27 cellular contexts compared by ENCODE assay signal in the genomic region with DNA sequence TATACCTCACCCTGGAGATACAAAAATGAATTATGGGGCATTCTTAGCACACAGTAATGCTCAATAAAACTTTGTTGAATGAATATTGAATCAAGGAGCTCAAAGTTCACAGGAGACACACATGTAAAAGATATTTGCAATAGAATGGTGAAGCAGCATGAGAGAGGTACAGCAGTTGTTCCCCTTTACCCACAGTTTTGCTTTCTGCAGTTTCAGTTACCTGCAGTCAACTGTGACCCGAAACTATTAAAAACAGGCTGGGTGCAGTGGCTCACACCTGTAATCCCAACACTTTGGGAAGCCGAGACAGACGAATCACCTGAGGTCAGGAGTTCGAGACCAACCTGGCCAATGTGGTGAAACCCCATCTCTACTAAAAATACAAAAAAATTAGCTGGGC. TPM values are rescaled to one million over a fixed set of nuclear protein-coding genes. Genes with fewer than 3 reads are reported as not detected.
DNase-seq lines count a peak whose midpoint lies in the region; ATAC-seq and TF ChIP-seq lines count a peak whose summit lies in the region.
"Had no signal": no experiment of that assay in that cellular context is flagged by ENCODE, and none has a peak within 500 bp of the region (broad histone marks: within the 10 kb centered on the region; RNA-seq: fewer than 3 reads in every experiment).

No MANE protein-coding gene starts in this region.

- no peak for TF ChIP-seq RAD21 in IMR-90 (IDR thresholded peaks at IDR 0.05; ENCODE audit: low read length)

- H3K4me1 ChIP-seq in IMR-90 (ENCODE audit: control insufficient read depth, insufficient read depth, low read length) (peaks cover 13% of the 10 kb centered on the region), MM.1S (ENCODE audit: low read length) (peaks cover 11% of the 10 kb centered on the region), OCI-LY3 (ENCODE audit: low read length) (peaks cover 14% of the 10 kb centered on the region)
- H3K4me1 ChIP-seq: BE2C, BLaER1 had no signal

- no peak for TF ChIP-seq CTCF in GM13977 (IDR thresholded peaks at IDR 0.05; ENCODE audit: extremely low read depth, insufficient read depth, missing control alignments)
- no peak for TF ChIP-seq CTCF in IMR-90 (conservative IDR thresholded peaks at IDR 0.05; ENCODE audit: low read depth, low read length)
- no peak for TF ChIP-seq CTCF in MM.1S (IDR thresholded peaks at IDR 0.05; ENCODE audit: low read length)
- no peak for TF ChIP-seq CTCF in OCI-LY3 (IDR thresholded peaks at IDR 0.05; ENCODE audit: low read depth, low read length)

- peak overlapping the region; percentile 79 to 87 for H4K8ac ChIP-seq in IMR-90 (ENCODE audit: low read depth in 2 of 2, low read length in 2 of 2)

- no peaks in the 10 kb centered on the region for H3K9me3 ChIP-seq in IMR-90 (ENCODE audit: control insufficient read depth, insufficient read depth, low read length)
- H3K9me3 ChIP-seq in MM.1S (replicated peaks; ENCODE audit: insufficient read depth, low read length), result no peaks in the 10 kb centered on the region
- no peaks in the 10 kb centered on the region for H3K9me3 ChIP-seq in OCI-LY3 (ENCODE audit: insufficient read depth, low read length)
- H3K9me3 ChIP-seq: BE2C, BLaER1 had no signal

- no peaks in the 10 kb centered on the region for H3K9me2 ChIP-seq in MM.1S (replicated peaks; ENCODE audit: insufficient read depth, low read length)

- peak overlapping the region; percentile 91 for H2BK5ac ChIP-seq in IMR-90 (ENCODE audit: low read depth, low read length, poor library complexity, severe bottlenecking)

- H2AK5ac ChIP-seq in IMR-90 (ENCODE audit: low read depth, low read length), result peak overlapping the region; percentile 79

- peak overlapping the region; percentile 95 for H4K91ac ChIP-seq in IMR-90 (ENCODE audit: insufficient read depth, low read depth, low read length)

- H3K36me3 Mint-ChIP-seq in effector memory CD8-positive, alpha-beta T cell (ENCODE audit: insufficient read depth), result peaks cover 3% of the 10 kb centered on the region
- H3K36me3 Mint-ChIP-seq: CD14-positive monocyte; CD4-positive, CD25-positive, alpha-beta regulatory T cell had no signal

- intact Hi-C loops in IMR-90 (cut with micrococcal nuclease), result no loop called here

- H3K36me3 ChIP-seq in IMR-90 (ENCODE audit: control insufficient read depth, insufficient read depth, low read length) (no peaks in the 10 kb centered on the region), MM.1S (replicated peaks; ENCODE audit: insufficient read depth, low read length) (no peaks in the 10 kb centered on the region), OCI-LY3 (replicated peaks; ENCODE audit: low read depth, low read length) (no peaks in the 10 kb centered on the region)
- H3K36me3 ChIP-seq: BE2C, BLaER1 had no signal

- ATAC-seq in IMR-90 (ENCODE audit: low read depth), result no peak
- ATAC-seq in HG02610 (IDR thresholded peaks at IDR 0.05; ENCODE audit: unreplicated experiment), result no peak
- ATAC-seq in effector memory CD8-positive, alpha-beta T cell (replicated peaks), result no peak
- ATAC-seq: GM12878 had no signal

- no peak overlapping the region for H3K4me2 ChIP-seq in IMR-90 (ENCODE audit: low read depth, low read length)
- 0 out of 2 replicates have a peak overlapping the region, but pooled peaks have one; percentile 12 for H3K4me2 ChIP-seq in MM.1S (ENCODE audit: low read depth, low read length)
- no peak overlapping the region for H3K4me2 ChIP-seq in OCI-LY3 (ENCODE audit: low read length)
- H3K4me2 ChIP-seq: BLaER1 had no signal

- peak overlapping the region; percentile 93 for H2BK120ac ChIP-seq in IMR-90 (ENCODE audit: low read depth, low read length)

- in situ Hi-C loops in GM13977 (cut with MboI; ENCODE audit: low pct_unique_long_range_greater_than_20kb, low sequenced_read_pairs, unreplicated experiment), result no loop called here
- in situ Hi-C loops in IMR-90 (cut with MboI; ENCODE audit: low sequenced_read_pairs), result no loop called here

- 0 out of 2 replicates have a peak, but pooled peaks cover 3% of the 10 kb centered on the region for H3F3A ChIP-seq in MM.1S (ENCODE audit: insufficient read depth, low read length)

- no peaks in the 10 kb centered on the region for H3K4me1 Mint-ChIP-seq in effector memory CD8-positive, alpha-beta T cell (ENCODE audit: low read depth in 2 of 2)
- H3K4me1 Mint-ChIP-seq: CD14-positive monocyte; CD4-positive, alpha-beta memory T cell; CD8-positive, alpha-beta memory T cell had no signal

- WGBS in IMR-90 (ENCODE audit: extremely low coverage in 2 of 2, insufficient read length in 1 of 2), 2 experiments, result no CpG with 5 or more reads among the region's 4 CpGs

- peak overlapping the region; percentile 76; the same call in 1 of the 2 replicates for H3K56ac ChIP-seq in IMR-90 (ENCODE audit: extremely low read depth, insufficient read depth, low read length)

- H3K27ac Mint-ChIP-seq in effector memory CD8-positive, alpha-beta T cell, result no peak overlapping the region
- H3K27ac Mint-ChIP-seq: CD14-positive monocyte; CD4-positive, alpha-beta memory T cell; CD8-positive, alpha-beta memory T cell had no signal

- dilution Hi-C loops in IMR-90 (cut with HindIII; ENCODE audit: low sequenced_read_pairs, unreplicated experiment), result no loop called here

- H3K4me3 ChIP-seq in IMR-90 (ENCODE audit: insufficient read depth, low read depth, low read length) (no peak overlapping the region), MM.1S (ENCODE audit: low read length) (no peak overlapping the region), OCI-LY3 (ENCODE audit: low read length) (no peak overlapping the region)
- H3K4me3 ChIP-seq: BLaER1, GM12878 had no signal

- peak overlapping the region; percentile 76 for H3K23ac ChIP-seq in IMR-90 (ENCODE audit: low read depth, low read length)

- H3K27ac ChIP-seq in IMR-90 (ENCODE audit: insufficient read depth, low read length) (no peak overlapping the region), MM.1S (ENCODE audit: low read length) (peak overlapping the region; percentile 26; the same call in 1 of the 2 replicates), OCI-LY3 (ENCODE audit: low read length) (peak overlapping the region; percentile 20; the same call in 1 of the 2 replicates)
- H3K27ac ChIP-seq: BLaER1 had no signal

- peak overlapping the region; percentile 95 for H2BK15ac ChIP-seq in IMR-90 (ENCODE audit: low read depth, low read length)

- POLR2A ChIA-PET in IMR-90 (lab: Charles Lee; ENCODE audit: unreplicated experiment), result no interaction called here

- H2AFZ ChIP-seq in IMR-90 (replicated peaks; ENCODE audit: low read length, poor library complexity) (no peak overlapping the region), MM.1S (ENCODE audit: low read length) (no peak overlapping the region), OCI-LY3 (ENCODE audit: low read depth, low read length) (no peak overlapping the region)

- H3K14ac ChIP-seq in IMR-90 (replicated peaks; ENCODE audit: low read depth, low read length), result peak overlapping the region; percentile 54

- H3K4me3 Mint-ChIP-seq in effector memory CD8-positive, alpha-beta T cell, result no peak overlapping the region
- H3K4me3 Mint-ChIP-seq: CD14-positive monocyte; CD4-positive, alpha-beta memory T cell; CD4-positive, CD25-positive, alpha-beta regulatory T cell; CD8-positive, alpha-beta memory T cell had no signal

- H4K5ac ChIP-seq in IMR-90 (ENCODE audit: low read depth, low read length), result peak overlapping the region; percentile 96; the same call in 1 of the 2 replicates

- H3K79me2 ChIP-seq in MM.1S (ENCODE audit: low read length) (no peaks in the 10 kb centered on the region), OCI-LY3 (ENCODE audit: low read length) (no peaks in the 10 kb centered on the region)

- CTCF ChIA-PET in IMR-90 (lab: Yijun Ruan, JAX), result interaction anchor here (0.9 kb wide), 1 partner anchor 288 kb away, joined by 3 read pairs; no protein-coding TSS in a partner anchor

- H3K9ac ChIP-seq in IMR-90 (ENCODE audit: low read depth, low read length) (no peak overlapping the region), MM.1S (ENCODE audit: low read length) (no peak overlapping the region), OCI-LY3 (ENCODE audit: low read length) (no peak overlapping the region)
- H3K9ac ChIP-seq: BLaER1 had no signal

- no peaks in the 10 kb centered on the region for H3K79me1 ChIP-seq in IMR-90 (ENCODE audit: low read depth in 1 of 2, low read length in 2 of 2)

- DNase-seq in GM13977 (ENCODE audit: low spot score) (peak; percentile 3), IMR-90 (no peak), MM.1S (peak; percentile 73), hypothalamus (lab: John Stamatoyannopoulos, UW) (no peak), UCSD-AML1 (lab: John Stamatoyannopoulos, UW; ENCODE audit: unreplicated experiment) (no peak)
- DNase-seq in effector memory CD8-positive, alpha-beta T cell, result no peak
- DNase-seq: 8988T; ACHN; BE2C; C1 segment of cervical spinal cord; CD4-positive, alpha-beta memory T cell; CD4-positive, CD25-positive, alpha-beta regulatory T cell; CD8-positive, alpha-beta memory T cell; COR-L47; DMS79; DND-41; EL; GDM1 had no signal

- TF ChIP-seq POLR2A in IMR-90 (IDR thresholded peaks at IDR 0.05; ENCODE audit: low read depth, low read length), result no peak

- peaks cover 15% of the 10 kb centered on the region for H3K9me1 ChIP-seq in IMR-90 (ENCODE audit: insufficient read depth, low read length)

- H3K27me3 Mint-ChIP-seq in effector memory CD8-positive, alpha-beta T cell, result no peaks in the 10 kb centered on the region
- H3K27me3 Mint-ChIP-seq: CD4-positive, alpha-beta memory T cell; CD4-positive, CD25-positive, alpha-beta regulatory T cell had no signal

- H3K9me3 Mint-ChIP-seq in effector memory CD8-positive, alpha-beta T cell, result no peaks in the 10 kb centered on the region
- H3K9me3 Mint-ChIP-seq: CD4-positive, alpha-beta memory T cell; CD4-positive, CD25-positive, alpha-beta regulatory T cell; CD8-positive, alpha-beta memory T cell had no signal

- no TSS peak for BruUV-seq in IMR-90 (replicated peaks; lab: Mats Ljungman, UMichigan)

- H2AK9ac ChIP-seq in IMR-90 (replicated peaks; ENCODE audit: low read depth, low read length, poor library complexity), result no peak overlapping the region

- peak overlapping the region; percentile 92 for H3K4ac ChIP-seq in IMR-90 (ENCODE audit: low read depth, low read length)

- H4K20me1 ChIP-seq in IMR-90 (ENCODE audit: insufficient read depth, low read length) (no peaks in the 10 kb centered on the region), MM.1S (ENCODE audit: insufficient read depth, low read length) (no peaks in the 10 kb centered on the region), OCI-LY3 (ENCODE audit: insufficient read depth, low read length) (no peaks in the 10 kb centered on the region)
- H4K20me1 ChIP-seq: BLaER1 had no signal

- H3K27me3 ChIP-seq in IMR-90 (ENCODE audit: control insufficient read depth, insufficient read depth, low read length), result no peaks in the 10 kb centered on the region
- no peaks in the 10 kb centered on the region for H3K27me3 ChIP-seq in MM.1S (replicated peaks; ENCODE audit: insufficient read depth, low read length)
- H3K27me3 ChIP-seq in OCI-LY3 (ENCODE audit: low read depth, low read length), result no peaks in the 10 kb centered on the region
- H3K27me3 ChIP-seq: BE2C, BLaER1 had no signal

- H3K18ac ChIP-seq in IMR-90 (ENCODE audit: low read depth, low read length), result peak overlapping the region; percentile 99; the same call in 1 of the 2 replicates

- H2BK20ac ChIP-seq in IMR-90 (ENCODE audit: low read depth, low read length), result peak overlapping the region; percentile 93

RNA-seq across cellular contexts. Expression of a gene that starts 2.4 kb away (rescaled TPM):
- total RNA-seq in IMR-90 (2012; rRNA removed), result not detected in 2 replicates
- polyA plus RNA-seq in IMR-90 (2012; rRNA removed), result not detected in 2 replicates
- not detected in 2 replicates for polyA plus RNA-seq in IMR-90 (2012; cell fraction: cytosol; rRNA removed)
- polyA plus RNA-seq in IMR-90 (2012; cell fraction: nucleus; rRNA removed; ENCODE audit: low replicate concordance), result not detected in 2 replicates
- total RNA-seq: A673; CD4-positive, alpha-beta memory T cell; CD4-positive, CD25-positive, alpha-beta regulatory T cell; CD8-positive, alpha-beta memory T cell; Daoy; G401; GM12878 had no signal
- polyA plus RNA-seq: AG04450; CD14-positive monocyte; CD4-positive, alpha-beta memory T cell; CD4-positive, CD25-positive, alpha-beta regulatory T cell; CD8-positive, alpha-beta memory T cell; GM12878 had no signal

RNA-seq across cellular contexts. Expression of a gene that starts 13.6 kb away (rescaled TPM):
- total RNA-seq in IMR-90 (2012; rRNA removed), result not detected in 2 replicates
- not detected in 2 replicates for polyA plus RNA-seq in IMR-90 (2012; rRNA removed)
- polyA plus RNA-seq in IMR-90 (2012; cell fraction: cytosol; rRNA removed), result not detected in 2 replicates
- not detected in 2 replicates for polyA plus RNA-seq in IMR-90 (2012; cell fraction: nucleus; rRNA removed; ENCODE audit: low replicate concordance)
- total RNA-seq: A673; CD4-positive, alpha-beta memory T cell; CD4-positive, CD25-positive, alpha-beta regulatory T cell; CD8-positive, alpha-beta memory T cell; Daoy; G401; GM12878 had no signal
- polyA plus RNA-seq: AG04450; CD14-positive monocyte; CD4-positive, alpha-beta memory T cell; CD8-positive, alpha-beta memory T cell; GM12878 had no signal

RNA-seq across cellular contexts. Expression of a gene that starts 42.0 kb away (rescaled TPM):
- 22.2 and 38.3 TPM in 2 replicates for total RNA-seq in IMR-90 (2012; rRNA removed)
- 8.7 and 10.1 TPM in 2 replicates for polyA plus RNA-seq in IMR-90 (2012; rRNA removed)
- 4.5 and 4.6 TPM in 2 replicates for polyA plus RNA-seq in IMR-90 (2012; cell fraction: cytosol; rRNA removed)
- 1.8 and 4.0 TPM in 2 replicates for polyA plus RNA-seq in IMR-90 (2012; cell fraction: nucleus; rRNA removed; ENCODE audit: low replicate concordance)

RNA-seq across cellular contexts. Expression of a gene that starts 44.2 kb away (rescaled TPM):
- not detected in 2 replicates for total RNA-seq in IMR-90 (2012; rRNA removed)
- polyA plus RNA-seq in IMR-90 (2012; rRNA removed), result not detected in 2 replicates
- polyA plus RNA-seq in IMR-90 (2012; cell fraction: cytosol; rRNA removed), result not detected in 2 replicates
- not detected in 2 replicates for polyA plus RNA-seq in IMR-90 (2012; cell fraction: nucleus; rRNA removed; ENCODE audit: low replicate concordance)
- total RNA-seq: A673; CD4-positive, alpha-beta memory T cell; CD4-positive, CD25-positive, alpha-beta regulatory T cell; CD8-positive, alpha-beta memory T cell; Daoy; G401; GM12878 had no signal
- polyA plus RNA-seq: AG04450; CD14-positive monocyte; CD4-positive, alpha-beta memory T cell; CD8-positive, alpha-beta memory T cell; GM12878 had no signal

Comparison
In these comparisons a context has a peak if more than half of its experiments do, and no peak if none do; other contexts are left out.
1. DNase-seq: peak in GM13977 (single experiment) and MM.1S (single experiment); none in IMR-90 (single experiment), hypothalamus (0 of 51), UCSD-AML1 (single experiment) and effector memory CD8-positive, alpha-beta T cell (0 of 3).